In the genomic region with DNA sequence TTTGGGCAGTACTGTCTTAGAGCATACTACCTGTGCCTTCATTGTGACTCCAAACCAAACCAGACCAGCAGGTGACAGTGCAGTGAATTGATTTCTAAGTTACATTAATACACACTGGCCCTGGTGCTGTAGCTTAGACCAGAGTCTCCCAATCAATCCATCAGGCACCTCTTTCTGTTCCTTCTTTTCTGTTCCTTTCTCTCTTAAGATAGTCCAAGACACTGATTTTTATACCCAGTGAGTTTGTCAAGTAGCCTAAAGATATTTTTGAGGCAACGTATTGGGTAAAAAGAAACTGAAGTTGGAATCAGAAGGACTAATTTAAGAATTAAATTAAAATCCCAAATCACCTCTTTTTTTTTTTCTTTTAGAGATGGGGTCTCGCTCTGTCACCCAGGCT, we compare ENCODE assay signal across 2 cellular contexts.
A peak's percentile ranks its signal among the peaks of the same experiment; 100 is the strongest.
TF ChIP-seq lines count a peak whose summit lies in the region.

No MANE protein-coding gene starts in this region.

TF ChIP-seq in HepG2, 621 proteins besides CTCF, POLR2A, EP300 and RAD21:
- TF ChIP-seq NCOA2 (CRISPR knock-in tag; IDR thresholded peaks at IDR 0.05) = no peak
- TF ChIP-seq ZFP1 (CRISPR knock-in tag; IDR thresholded peaks at IDR 0.05) = peak; percentile 98

TF ChIP-seq in K562, 482 proteins besides CTCF, POLR2A, EP300 and RAD21:
- TF ChIP-seq ZFP1 (CRISPR knock-in tag; IDR thresholded peaks at IDR 0.05) = peak; percentile 88
- TF ChIP-seq ZNF316 (IDR thresholded peaks at IDR 0.05) = no peak
